ENCODE assay signal across 29 cellular contexts in the genomic region with DNA sequence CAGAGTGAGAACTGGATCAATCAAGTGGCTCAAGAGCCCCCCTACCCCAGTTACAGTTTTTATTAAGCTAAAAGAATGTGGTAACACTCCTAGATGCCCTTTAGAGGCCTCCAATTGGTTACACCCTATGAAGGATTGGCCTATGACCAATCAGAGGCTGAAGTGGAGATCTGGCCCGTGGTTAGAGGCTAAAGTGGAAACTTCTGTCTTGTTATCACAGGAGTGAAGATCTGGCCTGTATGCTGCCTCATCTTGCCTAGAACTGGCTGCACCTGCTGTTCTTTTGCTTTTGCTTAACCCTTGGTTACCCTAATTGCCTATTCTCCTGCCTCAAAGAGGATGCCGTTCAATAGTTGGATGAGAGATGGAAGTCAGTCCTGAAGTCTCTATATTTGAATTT.
"Had no signal": no experiment of that assay in that cellular context is flagged by ENCODE, and none has a peak within 500 bp of the region (broad histone marks: within the 10 kb centered on the region; RNA-seq: fewer than 3 reads in every experiment).

No MANE protein-coding gene starts in this region.

- H3K36me3 ChIP-seq: brain microvascular endothelial cell, esophagus muscularis mucosa, heart left ventricle, left lung, lower lobe of right lung, neural progenitor cell, suprapubic skin, tibial artery had no signal

- H3K27ac Mint-ChIP-seq: activated B cell treated with CpG ODN at 0.5 μM for 24 hours; activated CD8-positive, alpha-beta T cell treated with anti-CD3 and anti-CD28 coated beads for 36 hours; activated T-helper 17 cell treated with anti-CD3 and anti-CD28 coated beads, Interleukin-2, amount 50 U/mL, for 72 hours; dendritic cell treated with granulocyte-macrophage colony-stimulating factor and Interleukin-4, amounts not matched to agents 40 ng/mL and 50 ng/mL, for 4 days; endodermal cell; naive thymus-derived CD8-positive, alpha-beta T cell; neural progenitor cell; stimulated activated naive B cell treated with anti-CD40 and anti-IgM and Interleukin-4, amounts not matched to agents 10 μg/mL and 1 μg/mL and 100 μg/mL, for 72 hours had no signal

- H3K4me3 Mint-ChIP-seq: activated B cell treated with CpG ODN at 0.5 μM for 24 hours; activated CD8-positive, alpha-beta T cell treated with anti-CD3 and anti-CD28 coated beads for 36 hours; activated T-cell treated with anti-CD3 and anti-CD28 coated beads, Interleukin-2, amount 50 U/mL, for 4 hours; activated T-helper 17 cell treated with anti-CD3 and anti-CD28 coated beads, Interleukin-2, amount 50 U/mL, for 72 hours; dendritic cell treated with granulocyte-macrophage colony-stimulating factor and Interleukin-4, amounts not matched to agents 40 ng/mL and 50 ng/mL, for 4 days; endodermal cell; naive thymus-derived CD8-positive, alpha-beta T cell; neural progenitor cell; stimulated activated naive B cell treated with anti-CD40 and anti-IgM and Interleukin-4, amounts not matched to agents 10 μg/mL and 1 μg/mL and 100 μg/mL, for 72 hours had no signal

- H3K27ac ChIP-seq: brain microvascular endothelial cell, esophagus muscularis mucosa, foreskin keratinocyte, heart left ventricle, left lung, lower lobe of right lung, neural progenitor cell, suprapubic skin, tibial artery had no signal

- H3K36me3 Mint-ChIP-seq: naive thymus-derived CD8-positive, alpha-beta T cell; neural progenitor cell; stimulated activated naive B cell treated with anti-CD40 and anti-IgM and Interleukin-4, amounts not matched to agents 10 μg/mL and 1 μg/mL and 100 μg/mL, for 72 hours had no signal

- H3K4me3 ChIP-seq: esophagus muscularis mucosa, heart left ventricle, left lung, lower lobe of right lung, neural progenitor cell, suprapubic skin, tibial artery had no signal

- H3K4me1 Mint-ChIP-seq: activated B cell treated with CpG ODN at 0.5 μM for 24 hours; activated T-helper 17 cell treated with anti-CD3 and anti-CD28 coated beads, Interleukin-2, amount 50 U/mL, for 72 hours; endodermal cell; naive thymus-derived CD8-positive, alpha-beta T cell; stimulated activated naive B cell treated with anti-CD40 and anti-IgM and Interleukin-4, amounts not matched to agents 10 μg/mL and 1 μg/mL and 100 μg/mL, for 72 hours had no signal

- DNase-seq: activated B cell treated with CpG ODN at 0.5 μM for 24 hours; activated CD4-positive, alpha-beta T cell treated with anti-CD3 and anti-CD28 coated beads, Interleukin-2, amount 50 U/mL, for 1 hour; activated CD8-positive, alpha-beta T cell treated with anti-CD3 and anti-CD28 coated beads for 36 hours; activated gamma-delta T cell treated with Interleukin-2 at 50 U/mL for 16 hours; activated naive CD4-positive, alpha-beta T cell treated with anti-CD3 and anti-CD28 coated beads, Interleukin-2, amount 50 U/mL, for 16 hours; activated T-cell treated with anti-CD3 and anti-CD28 coated beads, Interleukin-2, amount 50 U/mL, for 4 hours; amniotic stem cell; brain microvascular endothelial cell; caudate nucleus; foreskin keratinocyte; heart left ventricle; hypothalamus; left lung; lower lobe of right lung; mesenchymal stem cell; naive thymus-derived CD8-positive, alpha-beta T cell; occipital lobe; posterior cingulate gyrus; right cardiac atrium; stimulated activated CD4-positive, alpha-beta T cell treated with anti-CD3 and anti-CD28 coated beads, Interleukin-15, amount 100 ng/mL, for 24 hours; stimulated activated CD4-positive, alpha-beta T cell treated with anti-CD3 and anti-CD28 coated beads, Interleukin-2, amount 100 ng/mL, for 24 hours; stimulated activated naive B cell treated with anti-CD40 and anti-IgM and Interleukin-4, amounts not matched to agents 10 μg/mL and 1 μg/mL and 100 μg/mL, for 72 hours; tibial artery had no signal

- H3K27me3 ChIP-seq: brain microvascular endothelial cell, esophagus muscularis mucosa, foreskin keratinocyte, heart left ventricle, left lung, neural progenitor cell, suprapubic skin, tibial artery had no signal

- H3K9me3 ChIP-seq: esophagus muscularis mucosa, heart left ventricle, left lung, lower lobe of right lung, suprapubic skin, tibial artery had no signal

- H3K4me1 ChIP-seq: esophagus muscularis mucosa, foreskin keratinocyte, heart left ventricle, left lung, lower lobe of right lung, neural progenitor cell, suprapubic skin, tibial artery had no signal

- H3K27me3 Mint-ChIP-seq: activated CD8-positive, alpha-beta T cell treated with anti-CD3 and anti-CD28 coated beads for 36 hours; activated T-helper 17 cell treated with anti-CD3 and anti-CD28 coated beads, Interleukin-2, amount 50 U/mL, for 72 hours had no signal

- H3K9me3 Mint-ChIP-seq: activated B cell treated with CpG ODN at 0.5 μM for 24 hours; activated CD8-positive, alpha-beta T cell treated with anti-CD3 and anti-CD28 coated beads for 36 hours; activated T-helper 17 cell treated with anti-CD3 and anti-CD28 coated beads, Interleukin-2, amount 50 U/mL, for 72 hours; dendritic cell treated with granulocyte-macrophage colony-stimulating factor and Interleukin-4, amounts not matched to agents 40 ng/mL and 50 ng/mL, for 4 days; endodermal cell; naive thymus-derived CD8-positive, alpha-beta T cell; neural progenitor cell; stimulated activated naive B cell treated with anti-CD40 and anti-IgM and Interleukin-4, amounts not matched to agents 10 μg/mL and 1 μg/mL and 100 μg/mL, for 72 hours had no signal
